In the genomic region with DNA sequence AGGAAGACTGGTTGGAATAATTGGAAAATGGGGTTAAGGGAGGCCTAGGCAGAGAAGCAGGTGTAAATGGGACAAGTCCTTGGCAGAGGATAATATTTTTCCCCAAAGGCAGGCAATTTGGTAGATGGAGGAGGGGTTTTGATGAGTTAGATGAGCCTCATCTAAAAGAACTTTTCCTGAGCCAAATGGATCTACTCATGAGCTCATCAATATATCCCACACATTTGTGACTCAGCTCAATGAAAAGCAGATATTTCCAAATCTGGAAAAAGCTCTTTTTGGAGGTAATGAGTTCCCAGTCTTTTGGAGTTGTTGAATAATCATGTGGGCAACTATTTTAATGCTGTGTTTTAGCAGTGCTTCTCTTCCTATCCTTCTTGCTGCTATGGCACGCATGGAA, we compare ENCODE assay signal across 21 cellular contexts.
"Had no signal": no experiment of that assay in that cellular context is flagged by ENCODE, and none has a peak within 500 bp of the region (broad histone marks: within the 10 kb centered on the region; RNA-seq: fewer than 3 reads in every experiment).

No MANE protein-coding gene starts in this region.

- H3K27ac ChIP-seq: heart left ventricle, right lobe of liver, stomach, suprapubic skin had no signal

- H3K36me3 ChIP-seq: brain microvascular endothelial cell, heart left ventricle, right lobe of liver, stomach, suprapubic skin, tibial nerve had no signal

- H3K27me3 ChIP-seq: brain microvascular endothelial cell, heart left ventricle, right lobe of liver, stomach, suprapubic skin, tibial nerve had no signal

- DNase-seq: activated B cell treated with CpG ODN at 0.5 μM for 24 hours; activated CD4-positive, alpha-beta T cell treated with anti-CD3 and anti-CD28 coated beads, Interleukin-2, amount 10 ng/mL, durations not matched to agents 7 days and 5 days; activated CD8-positive, alpha-beta memory T cell treated with anti-CD3 and anti-CD28 coated beads, Interleukin-2, amount 10 ng/mL, durations not matched to agents 7 days and 5 days; activated CD8-positive, alpha-beta T cell treated with anti-CD3 and anti-CD28 coated beads for 36 hours; activated gamma-delta T cell treated with Interleukin-2 at 50 U/mL for 16 hours; activated T-cell treated with anti-CD3 and anti-CD28 coated beads for 4 hours; aorta; brain microvascular endothelial cell; effector memory CD4-positive, alpha-beta T cell; heart left ventricle; left cardiac atrium; mucosa of descending colon; naive B cell; nucleus accumbens; posterior cingulate gyrus; right lobe of liver; stomach; T1000 had no signal

- H3K4me3 ChIP-seq: heart left ventricle, mucosa of descending colon, right lobe of liver, stomach, suprapubic skin, tibial nerve had no signal

- ATAC-seq: activated CD8-positive, alpha-beta memory T cell treated with anti-CD3 and anti-CD28 coated beads, Interleukin-2, amount 10 ng/mL, durations not matched to agents 7 days and 5 days; activated CD8-positive, alpha-beta T cell treated with anti-CD3 and anti-CD28 coated beads for 36 hours; heart left ventricle; left cardiac atrium; mucosa of descending colon; right lobe of liver; stimulated activated memory B cell treated with anti-CD40 and anti-IgM and Interleukin-4, amounts not matched to agents 10 μg/mL and 1 μg/mL and 100 μg/mL, for 72 hours had no signal

- H3K4me1 ChIP-seq: right lobe of liver had no signal

- H3K9me3 ChIP-seq: heart left ventricle, mucosa of descending colon, right lobe of liver, stomach, suprapubic skin, tibial nerve had no signal
